20 cellular contexts compared by ENCODE assay signal in the genomic region with DNA sequence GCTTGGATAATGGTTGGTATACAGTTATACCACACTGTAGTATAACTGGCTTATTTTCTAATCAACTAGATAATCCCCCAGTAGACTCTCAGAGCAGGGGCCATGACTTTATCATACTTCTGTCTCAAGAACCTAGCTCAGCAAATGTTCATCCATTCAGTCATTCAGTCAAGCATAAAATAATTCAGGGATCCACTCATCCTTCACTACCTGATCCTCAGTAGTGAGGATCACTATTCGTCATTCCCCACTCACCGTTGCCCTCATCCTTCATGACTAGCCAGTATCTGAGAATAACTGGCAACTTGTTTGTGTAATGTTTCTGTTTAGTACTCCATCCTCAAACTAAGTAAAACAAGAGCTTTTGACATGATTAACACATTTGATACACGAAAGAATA.
DNase-seq lines count a peak whose midpoint lies in the region; ATAC-seq and TF ChIP-seq lines count a peak whose summit lies in the region.
"Had no signal": no experiment of that assay in that cellular context is flagged by ENCODE, and none has a peak within 500 bp of the region (broad histone marks: within the 10 kb centered on the region; RNA-seq: fewer than 3 reads in every experiment).

No MANE protein-coding gene starts in this region.

- no peak overlapping the region for H3K9ac ChIP-seq in parathyroid adenoma

- no peaks in the 10 kb centered on the region for H3K4me1 Mint-ChIP-seq in stimulated activated memory B cell treated with anti-CD40 and anti-IgM and Interleukin-4, amounts not matched to agents 10 μg/mL and 1 μg/mL and 100 μg/mL, for 72 hours

- peaks cover 7% of the 10 kb centered on the region for H3K9me3 Mint-ChIP-seq in stimulated activated memory B cell treated with anti-CD40 and anti-IgM and Interleukin-4, amounts not matched to agents 10 μg/mL and 1 μg/mL and 100 μg/mL, for 72 hours
- H3K9me3 Mint-ChIP-seq: HFFc6 had no signal

- no peaks in the 10 kb centered on the region for H3K9me3 ChIP-seq in parathyroid adenoma (ENCODE audit: control insufficient read depth, low read length)
- H3K9me3 ChIP-seq: A549, Caco-2 had no signal

- H3K79me2 ChIP-seq in parathyroid adenoma, result no peaks in the 10 kb centered on the region

- H3K4me1 ChIP-seq in parathyroid adenoma, result no peaks in the 10 kb centered on the region
- H3K4me1 ChIP-seq: Caco-2 had no signal

- H3K27ac Mint-ChIP-seq in stimulated activated memory B cell treated with anti-CD40 and anti-IgM and Interleukin-4, amounts not matched to agents 10 μg/mL and 1 μg/mL and 100 μg/mL, for 72 hours, result no peak overlapping the region
- H3K27ac Mint-ChIP-seq: CD4-positive, alpha-beta T cell; HFFc6 had no signal

- no peaks in the 10 kb centered on the region for H3K27me3 ChIP-seq in parathyroid adenoma (ENCODE audit: control insufficient read depth, insufficient read depth, low read length)

- no peak overlapping the region for H3K4me3 Mint-ChIP-seq in stimulated activated memory B cell treated with anti-CD40 and anti-IgM and Interleukin-4, amounts not matched to agents 10 μg/mL and 1 μg/mL and 100 μg/mL, for 72 hours
- H3K4me3 Mint-ChIP-seq: CD4-positive, alpha-beta T cell; HFFc6 had no signal

- H3K36me3 Mint-ChIP-seq in stimulated activated memory B cell treated with anti-CD40 and anti-IgM and Interleukin-4, amounts not matched to agents 10 μg/mL and 1 μg/mL and 100 μg/mL, for 72 hours, result peaks cover 16% of the 10 kb centered on the region

- no peak overlapping the region for H3K4me3 ChIP-seq in parathyroid adenoma (ENCODE audit: low read depth, low read length)
- H3K4me3 ChIP-seq: A549 had no signal

- H2AFZ ChIP-seq in parathyroid adenoma, result no peak overlapping the region

- peak overlapping the region; percentile 40 for H3K4me2 ChIP-seq in parathyroid adenoma (ENCODE audit: low read length)
- H3K4me2 ChIP-seq: A549 had no signal

- H3K27me3 Mint-ChIP-seq in stimulated activated memory B cell treated with anti-CD40 and anti-IgM and Interleukin-4, amounts not matched to agents 10 μg/mL and 1 μg/mL and 100 μg/mL, for 72 hours, result no peaks in the 10 kb centered on the region
- H3K27me3 Mint-ChIP-seq: CD4-positive, alpha-beta T cell had no signal

- peak overlapping the region; percentile 47 for H3K27ac ChIP-seq in parathyroid adenoma
- H3K27ac ChIP-seq: 22Rv1, A549, C4-2B, HL-60 had no signal

- no peak for TF ChIP-seq CTCF in parathyroid adenoma (IDR thresholded peaks at IDR 0.05)

- ATAC-seq in GM21515 (IDR thresholded peaks at IDR 0.05; ENCODE audit: unreplicated experiment), result no peak
- ATAC-seq in stimulated activated memory B cell treated with anti-CD40 and anti-IgM and Interleukin-4, amounts not matched to agents 10 μg/mL and 1 μg/mL and 100 μg/mL, for 72 hours, result no peak
- ATAC-seq: A549, HCT116 had no signal

- peak; percentile 21 for DNase-seq in NCI-H82 (lab: John Stamatoyannopoulos, UW)
- DNase-seq in NCI-H82 treated with DMSO at 0.1 percent for 48 hours (lab: John Stamatoyannopoulos, UW; ENCODE audit: unreplicated experiment), result no peak
- peak; percentile 42 for DNase-seq in kidney glomerular epithelial cell (lab: John Stamatoyannopoulos, UW)
- DNase-seq in DMS153 (lab: John Stamatoyannopoulos, UW), result no peak
- DNase-seq: AML-193; Caco-2; CD4-positive, alpha-beta T cell; DMS79; GDM1; GOT3; H7; HFFc6 had no signal

- H3K36me3 ChIP-seq in parathyroid adenoma (ENCODE audit: control insufficient read depth, insufficient read depth, low read length), result no peaks in the 10 kb centered on the region

Comparison
In these comparisons a context has a peak if more than half of its experiments do, and no peak if none do; other contexts are left out.
1. DNase-seq: peak in NCI-H82 (single experiment) and kidney glomerular epithelial cell (single experiment); none in NCI-H82 treated with DMSO at 0.1 percent for 48 hours (single experiment) and DMS153 (single experiment).